8 cellular contexts compared by ENCODE assay signal in genomic region chr18:50287441-50288347, GRCh38. TPM values are rescaled to one million over a fixed set of nuclear protein-coding genes. Genes with fewer than 3 reads are reported as not detected.
DNase-seq lines count a peak whose midpoint lies in the region; ATAC-seq and TF ChIP-seq lines count a peak whose summit lies in the region.

CXXC1 (minus strand) TSS chr18:50287692; CDS start chr18:50287589, 103 bp downstream.

- H3K9me3 ChIP-seq in Caco-2: no peaks in the 10 kb centered on the region
- H3K9me3 ChIP-seq in effector memory CD4-positive, alpha-beta T cell (ENCODE audit: control insufficient read depth, low read length): no peaks in the 10 kb centered on the region

- DNase-seq in Caco-2 (peak; percentile 92 to 95), HT1080 (ENCODE audit: low read depth) (peak; percentile 99), NOMO-1 (lab: John Stamatoyannopoulos, UW; ENCODE audit: unreplicated experiment in 2 of 2) (peak; percentile 98 to 99), medulla oblongata (ENCODE audit: extremely low spot score) (peak; percentile 99)
- DNase-seq in effector memory CD4-positive, alpha-beta T cell: peak; percentile 97 to 98 (median 98)
- DNase-seq in stimulated activated CD8-positive, alpha-beta memory T cell treated with anti-CD3 and anti-CD28 coated beads, Interleukin-12 subunit alpha, Interleukin-12 subunit beta, amount 100 ng/mL, for 1 hour (ENCODE audit: low read depth): peak; percentile 98

- ATAC-seq in GM21360 (IDR thresholded peaks at IDR 0.05; ENCODE audit: unreplicated experiment): peak; percentile 90

- intact Hi-C loops in Caco-2 (cut with micrococcal nuclease; ENCODE audit: unreplicated experiment): loop anchor here (1.0 to 5.0 kb wide), 2 partner anchors 70 to 140 kb away; no protein-coding TSS in a partner anchor

- peak within 1 kb of the TSS; percentile 53 for H3K4me3 ChIP-seq in Caco-2 (ENCODE audit: low read depth, low read length)
- peak within 1 kb of the TSS; percentile 80 for H3K4me3 ChIP-seq in effector memory CD4-positive, alpha-beta T cell (ENCODE audit: insufficient read depth, low read depth, low read length, poor library complexity, severe bottlenecking)

- H3K4me1 Mint-ChIP-seq in Caco-2 (ENCODE audit: low read depth, unreplicated experiment): peaks cover 7% of the 10 kb centered on the region

- peak within 1 kb of the TSS; percentile 87 for H3K4me3 Mint-ChIP-seq in Caco-2 (ENCODE audit: unreplicated experiment)

- peak within 1 kb of the TSS; percentile 84 for H3K27ac Mint-ChIP-seq in Caco-2 (ENCODE audit: unreplicated experiment)

- TF ChIP-seq CTCF in Caco-2 (IDR thresholded peaks at IDR 0.05; ENCODE audit: insufficient read depth in 1 of 2, low read depth in 1 of 2, low read length in 1 of 2, severe bottlenecking in 1 of 2, unreplicated experiment in 1 of 2): peak; percentile 26 to 38

- H3K9me3 Mint-ChIP-seq in Caco-2 (ENCODE audit: unreplicated experiment): no peaks in the 10 kb centered on the region

- no peaks in the 10 kb centered on the region for H3K4me1 ChIP-seq in Caco-2
- H3K4me1 ChIP-seq in effector memory CD4-positive, alpha-beta T cell (ENCODE audit: control insufficient read depth, insufficient read depth, low read length, poor library complexity, severe bottlenecking): peaks cover 12% of the 10 kb centered on the region

- no peaks in the 10 kb centered on the region for H3K27me3 Mint-ChIP-seq in Caco-2 (ENCODE audit: insufficient read depth, unreplicated experiment)

- POLR2A ChIA-PET in Caco-2 (lab: Charles Lee): no interaction called here
- POLR2A ChIA-PET in activated CD8-positive, alpha-beta memory T cell treated with anti-CD3 and anti-CD28 coated beads for 36 hours (lab: Charles Lee): no interaction called here

- no peaks in the 10 kb centered on the region for H3K27me3 ChIP-seq in Caco-2 (replicated peaks; ENCODE audit: control insufficient read depth, insufficient read depth, low read length)
- H3K27me3 ChIP-seq in effector memory CD4-positive, alpha-beta T cell (replicated peaks; ENCODE audit: control insufficient read depth, insufficient read depth, low read length, poor library complexity, severe bottlenecking): no peaks in the 10 kb centered on the region

- H3K36me3 Mint-ChIP-seq in Caco-2 (ENCODE audit: insufficient read depth, unreplicated experiment): peaks cover 14% of the 10 kb centered on the region

- CTCF ChIA-PET in Caco-2 (lab: Charles Lee): no interaction called here
- CTCF ChIA-PET in activated CD8-positive, alpha-beta memory T cell treated with anti-CD3 and anti-CD28 coated beads for 36 hours (lab: Charles Lee): no interaction called here

- BruUV-seq in Caco-2 (replicated peaks; lab: Mats Ljungman, UMichigan): no TSS peak

- no peaks in the 10 kb centered on the region; the same call in 1 of the 2 replicates for H3K36me3 ChIP-seq in Caco-2 (ENCODE audit: control insufficient read depth, insufficient read depth, low read length)
- H3K36me3 ChIP-seq in effector memory CD4-positive, alpha-beta T cell (ENCODE audit: control insufficient read depth, insufficient read depth, low read length): peaks cover 20% of the 10 kb centered on the region

- H3K27ac ChIP-seq in effector memory CD4-positive, alpha-beta T cell (ENCODE audit: insufficient read depth, low read length, poor library complexity, severe bottlenecking): peak within 1 kb of the TSS; percentile 88

RNA-seq across cellular contexts. Expression of gene CXXC1, which starts in this region (rescaled TPM):
- total RNA-seq in Caco-2 (2022): 37.7 and 41.5 TPM in 2 replicates
- total RNA-seq in HT1080 (2014; rRNA removed; shearing (Covaris generic)): 101 and 118 TPM in 2 replicates
- 81.2 and 82.8 TPM in 2 replicates for polyA plus RNA-seq in HT1080 (2015; cell fraction: cytosol; rRNA removed)
- polyA plus RNA-seq in HT1080 (2015; cell fraction: nucleus; rRNA removed): 314 and 330 TPM in 2 replicates
- 100 to 1,000 TPM; 100 to 109 TPM for total RNA-seq in activated CD8-positive, alpha-beta memory T cell treated with anti-CD3 and anti-CD28 coated beads for 36 hours

Comparison
In these comparisons a context has a peak if more than half of its experiments do, and no peak if none do; other contexts are left out.
1. Peak in every context shown above with its lines: DNase-seq, ATAC-seq, H3K4me3 ChIP-seq and H3K27ac ChIP-seq.